In the genomic region with DNA sequence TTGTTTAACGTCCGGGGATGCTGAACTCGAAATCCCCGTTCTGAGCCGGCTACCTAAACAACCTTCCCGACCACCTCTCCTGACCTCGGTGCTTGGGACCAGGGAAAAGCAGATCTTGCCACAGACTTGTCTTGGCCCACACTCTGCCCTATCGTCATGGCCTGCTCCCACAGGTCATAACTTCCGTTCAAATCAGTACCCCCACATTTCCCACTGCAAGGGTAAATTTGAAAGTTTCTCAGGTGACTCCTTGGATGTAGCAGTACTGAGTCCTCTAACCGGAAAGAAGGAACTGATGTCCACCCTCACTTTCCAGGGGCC, we compare ENCODE assay signal across 8 cellular contexts. TPM values are rescaled to one million over a fixed set of nuclear protein-coding genes. Genes with fewer than 3 reads are reported as not detected.
A peak's percentile ranks its signal among the peaks of the same experiment; 100 is the strongest.
DNase-seq lines count a peak whose midpoint lies in the region; ATAC-seq and TF ChIP-seq lines count a peak whose summit lies in the region.

No MANE protein-coding gene starts in this region.

- DNase-seq in AG10803 (ENCODE audit: low read depth) (no peak), HAP-1 (ENCODE audit: low spot score in 2 of 2) (no peak), immature natural killer cell (no peak), thoracic aorta (ENCODE audit: low spot score) (no peak), NCI-H2227 (lab: John Stamatoyannopoulos, UW; ENCODE audit: unreplicated experiment) (no peak), T1000 (lab: John Stamatoyannopoulos, UW) (no peak)
- no peak for DNase-seq in activated T-helper 2 cell treated with anti-CD3 and anti-CD28 coated beads, Interferon-gamma antibody, Interleukin-2, Interleukin-4, amounts not matched to agents 10 μg/mL and 5 μg/mL and 100 μg/mL, durations not matched to agents 14 hours and 24 hours and 36 hours (ENCODE audit: low spot score)
- DNase-seq in stimulated activated naive CD4-positive, alpha-beta T cell (lab: John Stamatoyannopoulos, UW): no peak

- H3K36me3 Mint-ChIP-seq in activated T-helper 2 cell treated with anti-CD3 and anti-CD28 coated beads, Interferon-gamma antibody, Interleukin-2, Interleukin-4, amounts not matched to agents 10 μg/mL and 5 μg/mL and 100 μg/mL, durations not matched to agents 14 hours and 24 hours and 36 hours (ENCODE audit: low read depth): peaks cover 75% of the 10 kb centered on the region
- H3K36me3 Mint-ChIP-seq in immature natural killer cell: peaks cover 4 to 30% (median 17%) of the 10 kb centered on the region in 3 donors

- peaks cover 17% of the 10 kb centered on the region for H3K4me1 ChIP-seq in HAP-1
- H3K4me1 ChIP-seq in thoracic aorta (ENCODE audit: control insufficient read depth in 1 of 2, low read depth in 2 of 2): peaks cover 16 to 24% of the 10 kb centered on the region in 2 donors

- no peak for TF ChIP-seq CTCF in AG10803 (conservative IDR thresholded peaks at IDR 0.05; ENCODE audit: low read length)
- no peak for TF ChIP-seq CTCF in thoracic aorta (IDR thresholded peaks at IDR 0.05)

- H3K36me3 ChIP-seq in HAP-1 (replicated peaks): peaks cover 60% of the 10 kb centered on the region
- H3K36me3 ChIP-seq in thoracic aorta: peaks cover 23% of the 10 kb centered on the region

- peaks cover 29% of the 10 kb centered on the region for H3K4me1 Mint-ChIP-seq in activated T-helper 2 cell treated with anti-CD3 and anti-CD28 coated beads, Interferon-gamma antibody, Interleukin-2, Interleukin-4, amounts not matched to agents 10 μg/mL and 5 μg/mL and 100 μg/mL, durations not matched to agents 14 hours and 24 hours and 36 hours (ENCODE audit: low read depth)
- peaks cover 32 to 48% of the 10 kb centered on the region in 2 donors for H3K4me1 Mint-ChIP-seq in immature natural killer cell

- H3K4me3 ChIP-seq in AG10803 (ENCODE audit: low read length): peak overlapping the region; percentile 52
- H3K4me3 ChIP-seq in HAP-1: peak overlapping the region; percentile 15
- peak overlapping the region; percentile 91 for H3K4me3 ChIP-seq in thoracic aorta

- H3K27me3 Mint-ChIP-seq in activated T-helper 2 cell treated with anti-CD3 and anti-CD28 coated beads, Interferon-gamma antibody, Interleukin-2, Interleukin-4, amounts not matched to agents 10 μg/mL and 5 μg/mL and 100 μg/mL, durations not matched to agents 14 hours and 24 hours and 36 hours (ENCODE audit: low read depth): no peaks in the 10 kb centered on the region
- H3K27me3 Mint-ChIP-seq in immature natural killer cell (ENCODE audit: low read depth in 3 of 3): peaks cover 11 to 13% (median 13%) of the 10 kb centered on the region in 3 donors

- no peaks in the 10 kb centered on the region for H3K9me3 Mint-ChIP-seq in activated T-helper 2 cell treated with anti-CD3 and anti-CD28 coated beads, Interferon-gamma antibody, Interleukin-2, Interleukin-4, amounts not matched to agents 10 μg/mL and 5 μg/mL and 100 μg/mL, durations not matched to agents 14 hours and 24 hours and 36 hours
- H3K9me3 Mint-ChIP-seq in immature natural killer cell: no peaks in the 10 kb centered on the region

- H3K9me3 ChIP-seq in HAP-1 (no peaks in the 10 kb centered on the region), thoracic aorta (no peaks in the 10 kb centered on the region)

- H3K27ac Mint-ChIP-seq in activated T-helper 2 cell treated with anti-CD3 and anti-CD28 coated beads, Interferon-gamma antibody, Interleukin-2, Interleukin-4, amounts not matched to agents 10 μg/mL and 5 μg/mL and 100 μg/mL, durations not matched to agents 14 hours and 24 hours and 36 hours: peak overlapping the region; percentile 100
- peak overlapping the region; percentile 99 to 100 (median 100) for H3K27ac Mint-ChIP-seq in immature natural killer cell

- in situ Hi-C loops in HAP-1 (cut with MboI; ENCODE audit: low sequenced_read_pairs): no loop called here

- peak overlapping the region; percentile 86 to 96 for H3K27ac ChIP-seq in thoracic aorta

- H3K27me3 ChIP-seq in HAP-1 (ENCODE audit: low read depth) (no peaks in the 10 kb centered on the region), thoracic aorta (replicated peaks; ENCODE audit: insufficient read depth) (no peaks in the 10 kb centered on the region)

- peak; percentile 3 for ATAC-seq in thoracic aorta (ENCODE audit: insufficient number of reproducible peaks, low FRiP score, low read depth)

- intact Hi-C loops in activated T-helper 2 cell treated with anti-CD3 and anti-CD28 coated beads, Interferon-gamma antibody, Interleukin-2, Interleukin-4, amounts not matched to agents 10 μg/mL and 5 μg/mL and 100 μg/mL, durations not matched to agents 14 hours and 24 hours and 36 hours (cut with micrococcal nuclease): loop anchor here (1.0 kb wide), 2 partner anchors 10 to 48 kb away; a partner anchor contains a TSS

- H3K4me3 Mint-ChIP-seq in activated T-helper 2 cell treated with anti-CD3 and anti-CD28 coated beads, Interferon-gamma antibody, Interleukin-2, Interleukin-4, amounts not matched to agents 10 μg/mL and 5 μg/mL and 100 μg/mL, durations not matched to agents 14 hours and 24 hours and 36 hours (ENCODE audit: low read depth): peak overlapping the region; percentile 94
- peak overlapping the region; percentile 94 to 99 (median 95) for H3K4me3 Mint-ChIP-seq in immature natural killer cell

RNA-seq across cellular contexts. Expression of a gene that starts 0.6 kb away (rescaled TPM):
- total RNA-seq in activated T-helper 2 cell treated with anti-CD3 and anti-CD28 coated beads, Interferon-gamma antibody, Interleukin-2, Interleukin-4, amounts not matched to agents 10 μg/mL and 5 μg/mL and 100 μg/mL, durations not matched to agents 14 hours and 24 hours and 36 hours: 77.3 and 81.1 TPM in 2 replicates
- 10 to 100 TPM; 80.9 to 91.9 (median 85.5) TPM for polyA plus RNA-seq in immature natural killer cell
- total RNA-seq in thoracic aorta: 100 to 1,000 TPM in 1 of 2 donors, 10 to 100 TPM in 1; 75.9 to 731 TPM

RNA-seq across cellular contexts. Expression of a gene that starts 9.6 kb away (rescaled TPM):
- 147 and 152 TPM in 2 replicates for total RNA-seq in activated T-helper 2 cell treated with anti-CD3 and anti-CD28 coated beads, Interferon-gamma antibody, Interleukin-2, Interleukin-4, amounts not matched to agents 10 μg/mL and 5 μg/mL and 100 μg/mL, durations not matched to agents 14 hours and 24 hours and 36 hours
- polyA plus RNA-seq in immature natural killer cell: 10 to 100 TPM; 32.9 to 34.9 (median 34.7) TPM
- 10 to 100 TPM; 27.8 to 30.5 TPM for total RNA-seq in thoracic aorta

RNA-seq across cellular contexts. Expression of a gene that starts 36.5 kb away (rescaled TPM):
- 0.28 and 0.30 TPM in 2 replicates for total RNA-seq in activated T-helper 2 cell treated with anti-CD3 and anti-CD28 coated beads, Interferon-gamma antibody, Interleukin-2, Interleukin-4, amounts not matched to agents 10 μg/mL and 5 μg/mL and 100 μg/mL, durations not matched to agents 14 hours and 24 hours and 36 hours
- polyA plus RNA-seq in immature natural killer cell: under 1 TPM; 0.22 to 0.74 (median 0.66) TPM
- under 1 TPM in 1 of 2 donors, not detected in 1; 0.28 TPM for total RNA-seq in thoracic aorta

RNA-seq across cellular contexts. Expression of a gene that starts 37.3 kb away (rescaled TPM):
- total RNA-seq in activated T-helper 2 cell treated with anti-CD3 and anti-CD28 coated beads, Interferon-gamma antibody, Interleukin-2, Interleukin-4, amounts not matched to agents 10 μg/mL and 5 μg/mL and 100 μg/mL, durations not matched to agents 14 hours and 24 hours and 36 hours: 63.5 and 65.5 TPM in 2 replicates
- 10 to 100 TPM; 23.0 to 26.2 (median 23.2) TPM for polyA plus RNA-seq in immature natural killer cell
- 10 to 100 TPM; 31.4 to 47.7 TPM for total RNA-seq in thoracic aorta

RNA-seq across cellular contexts. Expression of a gene that starts 48.0 kb away (rescaled TPM):
- 38.9 and 40.5 TPM in 2 replicates for total RNA-seq in activated T-helper 2 cell treated with anti-CD3 and anti-CD28 coated beads, Interferon-gamma antibody, Interleukin-2, Interleukin-4, amounts not matched to agents 10 μg/mL and 5 μg/mL and 100 μg/mL, durations not matched to agents 14 hours and 24 hours and 36 hours
- 100 to 1,000 TPM in 2 of 3 donors, 10 to 100 TPM in 1; 74.6 to 146 (median 136) TPM for polyA plus RNA-seq in immature natural killer cell
- total RNA-seq in thoracic aorta: 100 to 1,000 TPM; 158 to 209 TPM

Comparison
In these comparisons a context has a peak if more than half of its experiments do, and no peak if none do; other contexts are left out.
1. H3K4me3 ChIP-seq: peak in every context shown above with its lines; median percentile 91 in thoracic aorta; 52 in AG10803; 15 in HAP-1.